In genomic region chr9:97770808-97771372, GRCh38 we compare ENCODE assay signal across 2 cellular contexts.
TF ChIP-seq lines count a peak whose summit lies in the region.

No MANE protein-coding gene starts in this region.

TF ChIP-seq in HCT116, 20 proteins besides CTCF, POLR2A, EP300 and RAD21:
- TF ChIP-seq, protein P1, sequence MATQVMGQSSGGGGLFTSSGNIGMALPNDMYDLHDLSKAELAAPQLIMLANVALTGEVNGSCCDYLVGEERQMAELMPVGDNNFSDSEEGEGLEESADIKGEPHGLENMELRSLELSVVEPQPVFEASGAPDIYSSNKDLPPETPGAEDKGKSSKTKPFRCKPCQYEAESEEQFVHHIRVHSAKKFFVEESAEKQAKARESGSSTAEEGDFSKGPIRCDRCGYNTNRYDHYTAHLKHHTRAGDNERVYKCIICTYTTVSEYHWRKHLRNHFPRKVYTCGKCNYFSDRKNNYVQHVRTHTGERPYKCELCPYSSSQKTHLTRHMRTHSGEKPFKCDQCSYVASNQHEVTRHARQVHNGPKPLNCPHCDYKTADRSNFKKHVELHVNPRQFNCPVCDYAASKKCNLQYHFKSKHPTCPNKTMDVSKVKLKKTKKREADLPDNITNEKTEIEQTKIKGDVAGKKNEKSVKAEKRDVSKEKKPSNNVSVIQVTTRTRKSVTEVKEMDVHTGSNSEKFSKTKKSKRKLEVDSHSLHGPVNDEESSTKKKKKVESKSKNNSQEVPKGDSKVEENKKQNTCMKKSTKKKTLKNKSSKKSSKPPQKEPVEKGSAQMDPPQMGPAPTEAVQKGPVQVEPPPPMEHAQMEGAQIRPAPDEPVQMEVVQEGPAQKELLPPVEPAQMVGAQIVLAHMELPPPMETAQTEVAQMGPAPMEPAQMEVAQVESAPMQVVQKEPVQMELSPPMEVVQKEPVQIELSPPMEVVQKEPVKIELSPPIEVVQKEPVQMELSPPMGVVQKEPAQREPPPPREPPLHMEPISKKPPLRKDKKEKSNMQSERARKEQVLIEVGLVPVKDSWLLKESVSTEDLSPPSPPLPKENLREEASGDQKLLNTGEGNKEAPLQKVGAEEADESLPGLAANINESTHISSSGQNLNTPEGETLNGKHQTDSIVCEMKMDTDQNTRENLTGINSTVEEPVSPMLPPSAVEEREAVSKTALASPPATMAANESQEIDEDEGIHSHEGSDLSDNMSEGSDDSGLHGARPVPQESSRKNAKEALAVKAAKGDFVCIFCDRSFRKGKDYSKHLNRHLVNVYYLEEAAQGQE (IDR thresholded peaks at IDR 0.05; ENCODE audit: low read depth): peak; percentile 25
- TF ChIP-seq EZH2 (IDR thresholded peaks at IDR 0.05): no peak

TF ChIP-seq in Ishikawa, 13 proteins besides CTCF, POLR2A, EP300 and RAD21:
- TF ChIP-seq, protein P1 (IDR thresholded peaks at IDR 0.05; ENCODE audit: low read depth): peak; percentile 71
- TF ChIP-seq CEBPB (IDR thresholded peaks at IDR 0.05): no peak
